In the genomic region with DNA sequence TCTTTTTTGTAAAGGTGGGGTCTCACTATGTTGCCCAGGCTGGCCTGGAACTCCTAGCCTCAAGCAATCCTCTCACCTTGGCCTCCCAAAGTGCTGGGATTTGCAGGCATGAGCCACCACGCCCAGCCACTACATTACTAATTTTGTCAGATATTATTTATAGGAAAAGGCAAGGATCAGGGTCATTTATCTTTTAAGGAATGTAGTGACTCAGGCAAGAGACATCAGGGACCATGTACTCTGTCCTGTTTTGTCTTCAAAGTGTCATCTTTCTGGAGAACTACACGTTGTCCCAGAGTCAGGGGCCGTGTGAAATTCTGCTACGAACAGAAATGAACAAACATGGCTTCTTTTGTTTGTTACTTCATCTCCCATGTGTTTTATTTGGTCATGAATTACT, we compare ENCODE assay signal across 1 cellular context.
TF ChIP-seq lines count a peak whose summit lies in the region.

No MANE protein-coding gene starts in this region.

TF ChIP-seq in HEK293, 187 proteins besides CTCF, POLR2A, EP300 and RAD21 (continued from another document):
- TF ChIP-seq, protein P1, sequence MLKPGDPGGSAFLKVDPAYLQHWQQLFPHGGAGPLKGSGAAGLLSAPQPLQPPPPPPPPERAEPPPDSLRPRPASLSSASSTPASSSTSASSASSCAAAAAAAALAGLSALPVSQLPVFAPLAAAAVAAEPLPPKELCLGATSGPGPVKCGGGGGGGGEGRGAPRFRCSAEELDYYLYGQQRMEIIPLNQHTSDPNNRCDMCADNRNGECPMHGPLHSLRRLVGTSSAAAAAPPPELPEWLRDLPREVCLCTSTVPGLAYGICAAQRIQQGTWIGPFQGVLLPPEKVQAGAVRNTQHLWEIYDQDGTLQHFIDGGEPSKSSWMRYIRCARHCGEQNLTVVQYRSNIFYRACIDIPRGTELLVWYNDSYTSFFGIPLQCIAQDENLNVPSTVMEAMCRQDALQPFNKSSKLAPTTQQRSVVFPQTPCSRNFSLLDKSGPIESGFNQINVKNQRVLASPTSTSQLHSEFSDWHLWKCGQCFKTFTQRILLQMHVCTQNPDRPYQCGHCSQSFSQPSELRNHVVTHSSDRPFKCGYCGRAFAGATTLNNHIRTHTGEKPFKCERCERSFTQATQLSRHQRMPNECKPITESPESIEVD (tag by site-specific recombination; IDR thresholded peaks at IDR 0.05): no peak
TF ChIP-seq in HEK293: peak in this region for 1.
